15 cellular contexts compared by ENCODE assay signal in the genomic region with DNA sequence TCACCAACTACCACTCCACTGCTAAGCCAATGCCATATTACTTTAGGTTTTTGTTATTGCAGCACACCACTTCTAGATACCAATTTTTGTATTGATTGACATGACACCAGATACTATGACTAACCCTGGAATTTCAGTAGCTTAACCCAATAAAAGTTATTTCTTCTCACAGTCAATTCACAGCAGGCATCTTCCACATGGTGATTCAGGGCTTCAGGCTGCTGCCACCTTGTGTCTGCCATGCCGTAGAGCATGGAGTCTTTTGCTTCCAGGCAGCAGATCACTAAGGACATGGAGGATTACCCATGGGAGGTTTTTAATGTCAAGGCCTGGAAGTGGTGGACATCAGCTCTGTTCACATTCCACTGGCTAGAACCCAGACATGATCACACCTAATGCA. TPM values are rescaled to one million over a fixed set of nuclear protein-coding genes. Genes with fewer than 3 reads are reported as not detected.
DNase-seq lines count a peak whose midpoint lies in the region; ATAC-seq, FAIRE-seq and TF ChIP-seq lines count a peak whose summit lies in the region.
"Had no signal": no experiment of that assay in that cellular context is flagged by ENCODE, and none has a peak within 500 bp of the region (broad histone marks: within the 10 kb centered on the region; RNA-seq: fewer than 3 reads in every experiment).

No MANE protein-coding gene starts in this region.

- H3K79me2 ChIP-seq in astrocyte (ENCODE audit: insufficient read depth, low read length) (no peaks in the 10 kb centered on the region), neural progenitor cell (ENCODE audit: low read depth) (no peaks in the 10 kb centered on the region)

- no peak overlapping the region for H3K9ac ChIP-seq in astrocyte (ENCODE audit: low read length)
- H3K9ac ChIP-seq in neural progenitor cell: no peak overlapping the region

- H3K9me3 Mint-ChIP-seq in astrocyte (ENCODE audit: unreplicated experiment) (peaks cover 31% of the 10 kb centered on the region), neural progenitor cell (peaks cover 36% of the 10 kb centered on the region)

- H3K27me3 Mint-ChIP-seq in astrocyte (ENCODE audit: low read depth, unreplicated experiment) (peaks cover 4% of the 10 kb centered on the region), neural progenitor cell (ENCODE audit: insufficient read depth, low read depth) (peaks cover 3% of the 10 kb centered on the region)
- H3K27me3 Mint-ChIP-seq: activated CD4-positive, alpha-beta memory T cell treated with anti-CD3 and anti-CD28 coated beads for 36 hours had no signal

- H3K9me3 ChIP-seq in astrocyte (ENCODE audit: insufficient read depth, low read depth, low read length): no peaks in the 10 kb centered on the region
- H3K9me3 ChIP-seq in neural progenitor cell (ENCODE audit: low read depth): peaks cover 4% of the 10 kb centered on the region
- H3K9me3 ChIP-seq in lower lobe of right lung: no peaks in the 10 kb centered on the region
- H3K9me3 ChIP-seq: gastrocnemius medialis had no signal

- no peaks in the 10 kb centered on the region for H3K27me3 ChIP-seq in astrocyte (ENCODE audit: insufficient read depth, low read length)
- H3K27me3 ChIP-seq in neural progenitor cell: no peaks in the 10 kb centered on the region
- no peaks in the 10 kb centered on the region for H3K27me3 ChIP-seq in lower lobe of right lung (ENCODE audit: low read depth)
- H3K27me3 ChIP-seq: gastrocnemius medialis had no signal

- H2AFZ ChIP-seq in astrocyte (ENCODE audit: low read depth, low read length): no peak overlapping the region
- H2AFZ ChIP-seq in neural progenitor cell (replicated peaks): no peak overlapping the region

- H3F3A ChIP-seq in neural progenitor cell (ENCODE audit: low read depth): no peaks in the 10 kb centered on the region

- peaks cover 9% of the 10 kb centered on the region for H3K4me1 Mint-ChIP-seq in astrocyte (ENCODE audit: low read depth, unreplicated experiment)
- peaks cover 10% of the 10 kb centered on the region for H3K4me1 Mint-ChIP-seq in neural progenitor cell

- ATAC-seq in lower lobe of right lung: no peak
- no peak for ATAC-seq in HG02973 (IDR thresholded peaks at IDR 0.05; ENCODE audit: unreplicated experiment)
- ATAC-seq: gastrocnemius medialis had no signal

- peak; percentile 3 for TF ChIP-seq CTCF in astrocyte (IDR thresholded peaks at IDR 0.05; ENCODE audit: insufficient read depth, low read depth, low read length)
- TF ChIP-seq CTCF in neural progenitor cell (IDR thresholded peaks at IDR 0.05): peak; percentile 26
- TF ChIP-seq CTCF in lower lobe of right lung (IDR thresholded peaks at IDR 0.05): no peak

- H4K20me1 ChIP-seq in astrocyte (ENCODE audit: insufficient read depth, low read length) (no peaks in the 10 kb centered on the region), neural progenitor cell (ENCODE audit: low read depth) (no peaks in the 10 kb centered on the region)

- no peak overlapping the region for H3K4me2 ChIP-seq in astrocyte (ENCODE audit: low read length)
- no peak overlapping the region for H3K4me2 ChIP-seq in neural progenitor cell

- H3K36me3 ChIP-seq in astrocyte (ENCODE audit: insufficient read depth, low read length) (no peaks in the 10 kb centered on the region), neural progenitor cell (no peaks in the 10 kb centered on the region), lower lobe of right lung (no peaks in the 10 kb centered on the region)
- H3K36me3 ChIP-seq: gastrocnemius medialis had no signal

- DNase-seq in NCI-H82 (lab: John Stamatoyannopoulos, UW) (peak; percentile 26), NCI-H82 treated with DMSO at 0.1 percent for 48 hours (lab: John Stamatoyannopoulos, UW; ENCODE audit: unreplicated experiment) (no peak), LHCN-M2 (ENCODE audit: low read depth) (peak; percentile 43), astrocyte (ENCODE audit: low read depth) (no peak), neural progenitor cell (ENCODE audit: low spot score) (no peak), HPDE6-E6E7 (ENCODE audit: extremely low spot score) (no peak), lower lobe of right lung (no peak)
- DNase-seq: activated CD4-positive, alpha-beta memory T cell treated with anti-CD3 and anti-CD28 coated beads for 36 hours; gastrocnemius medialis; NCI-H1694; NCI-H510A; Right ventricle myocardium superior had no signal

- no peak overlapping the region for H3K4me3 Mint-ChIP-seq in astrocyte (ENCODE audit: unreplicated experiment)
- no peak overlapping the region for H3K4me3 Mint-ChIP-seq in neural progenitor cell
- H3K4me3 Mint-ChIP-seq: activated CD4-positive, alpha-beta memory T cell treated with anti-CD3 and anti-CD28 coated beads for 36 hours had no signal

- H3K4me3 ChIP-seq in astrocyte (ENCODE audit: insufficient read depth, low read depth, low read length) (no peak overlapping the region), neural progenitor cell (no peak overlapping the region), lower lobe of right lung (no peak overlapping the region)
- H3K4me3 ChIP-seq: gastrocnemius medialis had no signal

- H3K27ac Mint-ChIP-seq in astrocyte (ENCODE audit: unreplicated experiment): no peak overlapping the region
- no peak overlapping the region for H3K27ac Mint-ChIP-seq in neural progenitor cell
- H3K27ac Mint-ChIP-seq: activated CD4-positive, alpha-beta memory T cell treated with anti-CD3 and anti-CD28 coated beads for 36 hours; activated T-helper 2 cell treated with anti-CD3 and anti-CD28 coated beads, Interferon-gamma antibody, Interleukin-2, Interleukin-4, amounts not matched to agents 10 μg/mL and 5 μg/mL and 100 μg/mL, durations not matched to agents 14 hours and 24 hours and 36 hours had no signal

- H3K27ac ChIP-seq in astrocyte (ENCODE audit: low read depth, low read length) (no peak overlapping the region), neural progenitor cell (no peak overlapping the region), lower lobe of right lung (no peak overlapping the region)
- H3K27ac ChIP-seq: gastrocnemius medialis had no signal

- FAIRE-seq in astrocyte (lab: Jason Lieb, UNC): no peak
- FAIRE-seq: TTC549 had no signal

- intact Hi-C loops in lower lobe of right lung (cut with DNase I): no loop called here

- H3K36me3 Mint-ChIP-seq in astrocyte (ENCODE audit: low read depth, unreplicated experiment) (peaks cover 5% of the 10 kb centered on the region), neural progenitor cell (peaks cover 3% of the 10 kb centered on the region)
- H3K36me3 Mint-ChIP-seq: activated CD4-positive, alpha-beta memory T cell treated with anti-CD3 and anti-CD28 coated beads for 36 hours had no signal

- H3K4me1 ChIP-seq in astrocyte (ENCODE audit: insufficient read depth, low read length) (no peaks in the 10 kb centered on the region), neural progenitor cell (no peaks in the 10 kb centered on the region), lower lobe of right lung (no peaks in the 10 kb centered on the region)
- H3K4me1 ChIP-seq: gastrocnemius medialis had no signal

RNA-seq across cellular contexts. Expression of a gene that starts 56.4 kb away (rescaled TPM):
- total RNA-seq in LHCN-M2 (2014; rRNA removed) (82.0 and 92.0 TPM in 2 replicates), astrocyte (63.7 and 67.6 TPM in 2 replicates), neural progenitor cell (ENCODE audit: low replicate concordance) (230 and 266 TPM in 2 replicates), lower lobe of right lung (567 TPM)
- polyA plus RNA-seq in LHCN-M2 (2012): 42.2 TPM

Comparison
In these comparisons a context has a peak if more than half of its experiments do, and no peak if none do; other contexts are left out.
1. DNase-seq: peak in NCI-H82 (single experiment) and LHCN-M2 (single experiment); none in NCI-H82 treated with DMSO at 0.1 percent for 48 hours (single experiment), astrocyte (single experiment), neural progenitor cell (single experiment), HPDE6-E6E7 (single experiment) and lower lobe of right lung (single experiment).